Comparison of ENCODE assay signal across 24 cellular contexts in genomic region chrX:54561622-54562021, GRCh38.
"Had no signal": no experiment of that assay in that cellular context is flagged by ENCODE, and none has a peak within 500 bp of the region (broad histone marks: within the 10 kb centered on the region; RNA-seq: fewer than 3 reads in every experiment).

No MANE protein-coding gene starts in this region.

- H3K9me3 ChIP-seq: ovary, psoas muscle, right lobe of liver, sigmoid colon, stomach, thoracic aorta, thyroid gland, tibial nerve, upper lobe of right lung, uterus had no signal

- DNase-seq: natural killer cell; occipital lobe; ovary; posterior cingulate gyrus; psoas muscle; right cardiac atrium; right lobe of liver; sigmoid colon; small intestine; stimulated activated CD4-positive, alpha-beta T cell treated with anti-CD3 and anti-CD28 coated beads, Interleukin-15, amount 100 ng/mL, for 24 hours; stimulated activated CD4-positive, alpha-beta T cell treated with anti-CD3 and anti-CD28 coated beads, Interleukin-2, amount 100 ng/mL, for 24 hours; stimulated activated CD4-positive, alpha-beta T cell treated with anti-CD3 and anti-CD28 coated beads, Interleukin-2, amount 100 ng/mL, for 48 hours; stimulated activated CD4-positive, alpha-beta T cell treated with anti-CD3 and anti-CD28 coated beads, Interleukin-4, amount 100 ng/mL, for 24 hours; stimulated activated naive B cell treated with anti-CD40 and anti-IgM and Interleukin-4, amounts not matched to agents 10 μg/mL and 1 μg/mL and 100 μg/mL, for 72 hours; stimulated activated naive CD4-positive, alpha-beta T cell treated with Interleukin-2 at 50 U/mL for 16 hours; stomach; thyroid gland; upper lobe of right lung; uterus had no signal

- H3K27ac ChIP-seq: neural progenitor cell, ovary, parathyroid adenoma, psoas muscle, right lobe of liver, sigmoid colon, stomach, thoracic aorta, thyroid gland, tibial nerve, upper lobe of right lung, uterus had no signal

- H3K4me1 ChIP-seq: neural progenitor cell, parathyroid adenoma, psoas muscle, right lobe of liver, sigmoid colon, stomach, thyroid gland, tibial nerve, upper lobe of right lung, uterus had no signal

- ATAC-seq: natural killer cell; psoas muscle; right lobe of liver; stimulated activated effector memory CD8-positive, alpha-beta T cell treated with anti-CD3 and anti-CD28 coated beads, Interleukin-12 subunit alpha, Interleukin-12 subunit beta, amount 100 ng/mL, for 72 hours; stimulated activated naive B cell treated with anti-CD40 and anti-IgM and Interleukin-4, amounts not matched to agents 10 μg/mL and 1 μg/mL and 100 μg/mL, for 72 hours; upper lobe of right lung had no signal

- H3K27me3 ChIP-seq: neural progenitor cell, ovary, right lobe of liver, sigmoid colon, stomach, thyroid gland, tibial nerve, upper lobe of right lung, uterus had no signal

- H3K36me3 ChIP-seq: neural progenitor cell, ovary, uterus had no signal

- H3K4me3 ChIP-seq: neural progenitor cell, ovary, psoas muscle, right lobe of liver, sigmoid colon, stomach, thoracic aorta, thyroid gland, tibial nerve, upper lobe of right lung, uterus had no signal
